ENCODE assay signal across 13 cellular contexts in the genomic region with DNA sequence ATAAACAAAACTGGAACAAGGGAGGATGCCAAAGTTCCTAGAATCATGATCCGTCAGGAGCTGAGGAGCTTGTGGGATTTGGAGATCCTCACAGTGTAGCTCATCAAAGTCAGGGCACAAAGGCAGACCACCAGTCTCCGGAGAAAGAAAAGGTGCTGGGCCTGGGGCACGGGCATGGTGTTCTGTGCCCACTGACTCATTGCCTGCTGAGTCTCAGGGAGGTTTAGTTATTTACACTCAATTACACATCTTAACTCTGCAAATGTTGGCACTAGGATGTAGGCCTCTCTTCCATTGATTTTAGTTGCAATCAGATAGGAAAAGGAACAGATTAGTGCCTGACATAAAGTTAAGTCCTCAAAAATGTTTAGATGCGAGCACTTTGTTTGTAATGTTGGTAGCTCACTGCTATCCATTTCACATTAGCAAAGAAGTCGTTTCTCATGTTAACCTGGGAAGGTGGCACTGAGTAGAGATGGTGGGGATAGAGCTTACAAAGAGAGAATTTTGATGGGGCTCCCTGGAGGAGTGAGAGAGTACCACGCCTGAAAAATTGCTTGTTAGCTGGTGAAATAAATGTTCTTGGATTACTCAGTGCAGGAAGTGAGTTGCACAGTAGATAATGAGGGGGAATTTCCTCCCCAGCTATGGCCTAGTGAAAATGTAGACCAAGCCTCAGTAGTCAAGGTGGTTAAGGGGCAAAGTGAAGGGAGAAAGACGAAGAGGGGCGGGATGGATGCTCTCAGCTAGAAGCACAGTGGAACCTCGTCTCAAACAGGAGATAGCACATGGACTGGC.
DNase-seq lines count a peak whose midpoint lies in the region; ATAC-seq and TF ChIP-seq lines count a peak whose summit lies in the region.
"Had no signal": no experiment of that assay in that cellular context is flagged by ENCODE, and none has a peak within 500 bp of the region (broad histone marks: within the 10 kb centered on the region; RNA-seq: fewer than 3 reads in every experiment).

No MANE protein-coding gene starts in this region.

- peak overlapping the region; percentile 48 for H3K27ac ChIP-seq in epithelial cell of prostate
- H3K27ac ChIP-seq: HL-60 had no signal

- TF ChIP-seq CTCF in GM12865 (IDR thresholded peaks at IDR 0.05; ENCODE audit: insufficient read depth, low read depth, low read length, missing control alignments), result no peak

- ATAC-seq in GM21526 (IDR thresholded peaks at IDR 0.05; ENCODE audit: low FRiP score, unreplicated experiment) (no peak), GM18861 (IDR thresholded peaks at IDR 0.05; ENCODE audit: unreplicated experiment) (no peak)

- H3K4me3 ChIP-seq in GM12865 (ENCODE audit: low read depth, low read length), result no peak overlapping the region

- DNase-seq in GM12865 (ENCODE audit: low read depth) (peak; percentile 49), RKO (ENCODE audit: low spot score) (peak; percentile 12), epithelial cell of prostate (ENCODE audit: low read depth, low spot score) (no peak), renal cortical epithelial cell (ENCODE audit: low read depth) (peak; percentile 69), H4 (ENCODE audit: low spot score) (no peak)
- no peak for DNase-seq in activated CD4-positive, CD25-positive, alpha-beta regulatory T cell treated with anti-CD3 and anti-CD28 coated beads, Interleukin-2, amount 50 U/mL, for 72 hours
- DNase-seq: erythroblast, H9, NCI-H1436 treated with DMSO at 0.1 percent for 48 hours, OCI-M1 had no signal

Comparison
In these comparisons a context has a peak if more than half of its experiments do, and no peak if none do; other contexts are left out.
1. DNase-seq: peak in GM12865 (single experiment), RKO (single experiment) and renal cortical epithelial cell (single experiment); none in epithelial cell of prostate (single experiment), activated CD4-positive, CD25-positive, alpha-beta regulatory T cell treated with anti-CD3 and anti-CD28 coated beads, Interleukin-2, amount 50 U/mL, for 72 hours (single experiment) and H4 (single experiment).